ENCODE assay signal across 22 cellular contexts in genomic region chr12:23113781-23114180, GRCh38.
DNase-seq lines count a peak whose midpoint lies in the region; ATAC-seq and TF ChIP-seq lines count a peak whose summit lies in the region.
"Had no signal": no experiment of that assay in that cellular context is flagged by ENCODE, and none has a peak within 500 bp of the region (broad histone marks: within the 10 kb centered on the region; RNA-seq: fewer than 3 reads in every experiment).

No MANE protein-coding gene starts in this region.

- no peak for TF ChIP-seq RAD21 in SK-N-SH (IDR thresholded peaks at IDR 0.05; ENCODE audit: low read length)

- H3K4me2 ChIP-seq in mammary epithelial cell (ENCODE audit: insufficient read depth, low read depth, low read length) (peak overlapping the region; percentile 14), SK-N-SH (no peak overlapping the region)

- no peaks in the 10 kb centered on the region for H3K36me3 Mint-ChIP-seq in activated CD4-positive, alpha-beta memory T cell treated with anti-CD3 and anti-CD28 coated beads, Interleukin-2, amount 10 ng/mL, durations not matched to agents 7 days and 5 days (ENCODE audit: low read depth)
- H3K36me3 Mint-ChIP-seq: CD14-positive monocyte had no signal

- in situ Hi-C loops in mammary epithelial cell (cut with MboI; ENCODE audit: low sequenced_read_pairs in 2 of 2): no loop called here
- in situ Hi-C loops in astrocyte of the spinal cord (cut with HindIII; ENCODE audit: low sequenced_read_pairs): no loop called here

- H3K9ac ChIP-seq in mammary epithelial cell (ENCODE audit: insufficient read depth, low read length) (no peak overlapping the region), SK-N-SH (no peak overlapping the region)
- H3K9ac ChIP-seq: GM23248 had no signal

- no TSS peak for BruUV-seq in mammary epithelial cell (replicated peaks; lab: Mats Ljungman, UMichigan)

- dilution Hi-C loops in mammary epithelial cell (cut with HindIII; ENCODE audit: low sequenced_read_pairs): loop anchor here (25.0 kb wide), 1 partner anchor 99 kb away; no protein-coding TSS in a partner anchor

- POLR2A ChIA-PET in activated CD4-positive, alpha-beta memory T cell treated with anti-CD3 and anti-CD28 coated beads, Interleukin-2, amount 10 ng/mL, durations not matched to agents 7 days and 5 days (lab: Charles Lee): no interaction called here
- POLR2A ChIA-PET in SK-N-SH (lab: Yijun Ruan, JAX): no interaction called here

- TF ChIP-seq CTCF in mammary epithelial cell (conservative IDR thresholded peaks at IDR 0.05 in 1 of 2, IDR thresholded peaks at IDR 0.05 in 1 of 2; ENCODE audit: extremely low read depth in 1 of 2, insufficient read depth in 1 of 2, low read depth in 1 of 2, low read length in 2 of 2) (no peak), breast epithelium (IDR thresholded peaks at IDR 0.05) (no peak), astrocyte of the spinal cord (IDR thresholded peaks at IDR 0.05; ENCODE audit: low read depth, low read length) (no peak), foreskin keratinocyte (conservative IDR thresholded peaks at IDR 0.05) (no peak), SK-N-SH (IDR thresholded peaks at IDR 0.05) (no peak)

- H3K79me2 ChIP-seq in mammary epithelial cell (ENCODE audit: insufficient read depth, low read length): no peaks in the 10 kb centered on the region
- H3K79me2 ChIP-seq in SK-N-SH (ENCODE audit: insufficient read depth): no peaks in the 10 kb centered on the region

- H3K4me3 ChIP-seq in mammary epithelial cell (replicated peaks in 1 of 3; ENCODE audit: insufficient read depth in 1 of 3, low read depth in 2 of 3, low read length in 3 of 3) (no peak overlapping the region), breast epithelium (no peak overlapping the region), astrocyte of the spinal cord (ENCODE audit: low read depth, low read length) (no peak overlapping the region), SK-N-SH (ENCODE audit: low read depth in 2 of 2, low read length in 1 of 2) (no peak overlapping the region)
- H3K4me3 ChIP-seq: GM23248, K562 had no signal

- CTCF ChIA-PET in mammary epithelial cell (lab: Charles Lee; ENCODE audit: low non-redundant PET): no interaction called here
- CTCF ChIA-PET in activated CD4-positive, alpha-beta memory T cell treated with anti-CD3 and anti-CD28 coated beads, Interleukin-2, amount 10 ng/mL, durations not matched to agents 7 days and 5 days (lab: Charles Lee): no interaction called here
- CTCF ChIA-PET in SK-N-SH (lab: Yijun Ruan, JAX): interaction anchor here (2.3 kb wide), 1 partner anchor 11 kb away, joined by 10 read pairs; no protein-coding TSS in a partner anchor

- no peak for TF ChIP-seq EP300 in SK-N-SH (IDR thresholded peaks at IDR 0.05; ENCODE audit: borderline replicate concordance in 1 of 2, low read depth in 1 of 2, low read length in 1 of 2)

- H3K27me3 ChIP-seq in mammary epithelial cell (ENCODE audit: insufficient read depth, low read length) (no peaks in the 10 kb centered on the region), breast epithelium (no peaks in the 10 kb centered on the region), foreskin keratinocyte (no peaks in the 10 kb centered on the region), SK-N-SH (ENCODE audit: insufficient read depth) (no peaks in the 10 kb centered on the region)

- no peak overlapping the region for H3K4me3 Mint-ChIP-seq in activated CD4-positive, alpha-beta memory T cell treated with anti-CD3 and anti-CD28 coated beads, Interleukin-2, amount 10 ng/mL, durations not matched to agents 7 days and 5 days
- H3K4me3 Mint-ChIP-seq: CD14-positive monocyte had no signal

- H3K36me3 ChIP-seq in mammary epithelial cell (ENCODE audit: insufficient read depth, low read length): no peaks in the 10 kb centered on the region
- H3K36me3 ChIP-seq in breast epithelium: no peaks in the 10 kb centered on the region
- H3K36me3 ChIP-seq in SK-N-SH (replicated peaks in 1 of 2; ENCODE audit: control insufficient read depth in 1 of 2, insufficient read depth in 2 of 2, low read length in 1 of 2): no peaks in the 10 kb centered on the region

- H3K9me3 Mint-ChIP-seq in activated CD4-positive, alpha-beta memory T cell treated with anti-CD3 and anti-CD28 coated beads, Interleukin-2, amount 10 ng/mL, durations not matched to agents 7 days and 5 days: no peaks in the 10 kb centered on the region

- ATAC-seq in foreskin keratinocyte: peak; percentile 94
- ATAC-seq in GM18907 (IDR thresholded peaks at IDR 0.05; ENCODE audit: unreplicated experiment): no peak
- ATAC-seq: K562 had no signal

- H3K9me2 ChIP-seq in SK-N-SH: no peaks in the 10 kb centered on the region

- peaks cover 12% of the 10 kb centered on the region for H3K4me1 ChIP-seq in mammary epithelial cell (ENCODE audit: insufficient read depth, low read length)
- no peaks in the 10 kb centered on the region for H3K4me1 ChIP-seq in breast epithelium
- peaks cover 11% of the 10 kb centered on the region for H3K4me1 ChIP-seq in foreskin keratinocyte
- H3K4me1 ChIP-seq in SK-N-SH (ENCODE audit: control insufficient read depth in 1 of 2, insufficient read depth in 2 of 2, low read depth in 1 of 2, low read length in 1 of 2): no peaks in the 10 kb centered on the region

- peak; percentile 84 for DNase-seq in mammary epithelial cell
- no peak for DNase-seq in breast epithelium (ENCODE audit: low spot score in 2 of 2)
- peak; percentile 28 for DNase-seq in astrocyte of the spinal cord (ENCODE audit: low read depth, low spot score)
- DNase-seq in foreskin keratinocyte: peak; percentile 57 to 84
- no peak for DNase-seq in SW 1271 (lab: John Stamatoyannopoulos, UW)
- no peak for DNase-seq in activated CD4-positive, alpha-beta memory T cell treated with anti-CD3 and anti-CD28 coated beads, Interleukin-2, amount 10 ng/mL, durations not matched to agents 7 days and 5 days
- DNase-seq in SK-N-SH: no peak
- DNase-seq: 8988T, DMS 273 treated with DMSO at 0.1 percent for 48 hours, GF-D8, GM23248, NCI-H1417, NCI-H187, NCI-H2107, NCI-H226, NCI-H524, NCI-H82, RPMI8226, SIG-M5 had no signal

- H3F3A ChIP-seq in SK-N-SH (replicated peaks; ENCODE audit: insufficient read depth): no peaks in the 10 kb centered on the region

- H3K4me1 Mint-ChIP-seq in activated CD4-positive, alpha-beta memory T cell treated with anti-CD3 and anti-CD28 coated beads, Interleukin-2, amount 10 ng/mL, durations not matched to agents 7 days and 5 days: no peaks in the 10 kb centered on the region
- H3K4me1 Mint-ChIP-seq: CD14-positive monocyte had no signal

- no peaks in the 10 kb centered on the region for H3K9me3 ChIP-seq in mammary epithelial cell (replicated peaks; ENCODE audit: insufficient read depth, low read length)
- H3K9me3 ChIP-seq in breast epithelium: no peaks in the 10 kb centered on the region
- no peaks in the 10 kb centered on the region for H3K9me3 ChIP-seq in SK-N-SH

- H3K27ac ChIP-seq in mammary epithelial cell (ENCODE audit: insufficient read depth, low read depth, low read length) (no peak overlapping the region), breast epithelium (no peak overlapping the region), foreskin keratinocyte (no peak overlapping the region), SK-N-SH (ENCODE audit: low read depth in 2 of 2, low read length in 1 of 2) (no peak overlapping the region)
- H3K27ac ChIP-seq: GM23248 had no signal

- TF ChIP-seq POLR2A in breast epithelium (IDR thresholded peaks at IDR 0.05): no peak

- WGBS in mammary epithelial cell (ENCODE audit: low coverage, missing lambda C conversion rate): 60% methylated on average over 1 of the region's 4 CpGs
- 49% methylated on average over 4 of the region's 4 CpGs for WGBS in SK-N-SH (ENCODE audit: low lambda C conversion rate)

- H3K27ac Mint-ChIP-seq in activated CD4-positive, alpha-beta memory T cell treated with anti-CD3 and anti-CD28 coated beads, Interleukin-2, amount 10 ng/mL, durations not matched to agents 7 days and 5 days: no peak overlapping the region

- H3K27me3 Mint-ChIP-seq in activated CD4-positive, alpha-beta memory T cell treated with anti-CD3 and anti-CD28 coated beads, Interleukin-2, amount 10 ng/mL, durations not matched to agents 7 days and 5 days: no peaks in the 10 kb centered on the region

- intact Hi-C loops in mammary epithelial cell (cut with micrococcal nuclease): no loop called here
- intact Hi-C loops in breast epithelium (cut with DNase I; ENCODE audit: low total_unique reads): no loop called here

- H4K20me1 ChIP-seq in mammary epithelial cell (ENCODE audit: insufficient read depth, low read length): no peaks in the 10 kb centered on the region
- H4K20me1 ChIP-seq in SK-N-SH (ENCODE audit: insufficient read depth): no peaks in the 10 kb centered on the region

- H2AFZ ChIP-seq in mammary epithelial cell (ENCODE audit: low read depth, low read length): no peak overlapping the region
- H2AFZ ChIP-seq in SK-N-SH (ENCODE audit: low read depth): no peak overlapping the region
- H2AFZ ChIP-seq: GM23248 had no signal

TF ChIP-seq in SK-N-SH, 30 proteins besides CTCF, POLR2A, EP300 and RAD21:
- TF ChIP-seq FOXM1 (IDR thresholded peaks at IDR 0.05; ENCODE audit: low read depth): no peak
- no peak for TF ChIP-seq PBX3 (IDR thresholded peaks at IDR 0.05)
- TF ChIP-seq USF2 (IDR thresholded peaks at IDR 0.05; ENCODE audit: borderline replicate concordance, low read depth, low read length): no peak
- TF ChIP-seq GATA2 (CRISPR knock-in tag; IDR thresholded peaks at IDR 0.05): no peak

Comparison
In these comparisons a context has a peak if more than half of its experiments do, and no peak if none do; other contexts are left out.
1. DNase-seq: peak in mammary epithelial cell (single experiment), astrocyte of the spinal cord (single experiment) and foreskin keratinocyte (2 of 2); none in breast epithelium (0 of 2), SW 1271 (0 of 2), activated CD4-positive, alpha-beta memory T cell treated with anti-CD3 and anti-CD28 coated beads, Interleukin-2, amount 10 ng/mL, durations not matched to agents 7 days and 5 days (single experiment) and SK-N-SH (single experiment).